In genomic region chr20:5159928-5160327, GRCh38 we compare ENCODE assay signal across 1 cellular context.
TF ChIP-seq lines count a peak whose summit lies in the region.

No MANE protein-coding gene starts in this region.

TF ChIP-seq in IMR-90, 13 proteins besides CTCF, POLR2A, EP300 and RAD21:
- TF ChIP-seq MAFK (IDR thresholded peaks at IDR 0.05; ENCODE audit: low read depth, low read length) (no peak), FOS (IDR thresholded peaks at IDR 0.05; ENCODE audit: low read depth, low read length) (no peak)
